ENCODE assay signal across 4 cellular contexts in the genomic region with DNA sequence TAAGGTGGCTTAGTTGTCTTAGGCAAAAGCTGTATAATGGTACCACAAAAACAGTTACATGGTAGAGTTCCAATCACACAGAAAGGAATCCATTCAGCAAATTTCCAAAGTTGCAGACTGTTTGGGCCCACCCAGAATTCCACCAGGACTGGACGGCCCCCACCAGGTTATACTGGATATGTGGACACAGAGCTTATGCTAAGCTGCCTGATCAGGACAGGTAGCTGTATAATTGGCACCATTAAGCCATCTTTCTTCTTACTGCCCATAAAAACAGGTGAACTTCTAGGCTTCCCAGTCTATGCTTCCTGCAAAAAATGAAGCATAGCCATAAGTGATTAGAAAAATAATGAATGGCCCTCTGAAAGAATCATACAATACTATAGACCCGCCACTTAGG. TPM values are rescaled to one million over a fixed set of nuclear protein-coding genes. Genes with fewer than 3 reads are reported as not detected.
"Had no signal": no experiment of that assay in that cellular context is flagged by ENCODE, and none has a peak within 500 bp of the region (broad histone marks: within the 10 kb centered on the region; RNA-seq: fewer than 3 reads in every experiment).

No MANE protein-coding gene starts in this region.

RNA-seq across cellular contexts. Expression of gene SMIM33, which starts 59.3 kb away (rescaled TPM):
- total RNA-seq: LHCN-M2, M059J, MCF 10A, NCI-H460 had no signal
